ENCODE assay signal across 1 cellular context in the genomic region with DNA sequence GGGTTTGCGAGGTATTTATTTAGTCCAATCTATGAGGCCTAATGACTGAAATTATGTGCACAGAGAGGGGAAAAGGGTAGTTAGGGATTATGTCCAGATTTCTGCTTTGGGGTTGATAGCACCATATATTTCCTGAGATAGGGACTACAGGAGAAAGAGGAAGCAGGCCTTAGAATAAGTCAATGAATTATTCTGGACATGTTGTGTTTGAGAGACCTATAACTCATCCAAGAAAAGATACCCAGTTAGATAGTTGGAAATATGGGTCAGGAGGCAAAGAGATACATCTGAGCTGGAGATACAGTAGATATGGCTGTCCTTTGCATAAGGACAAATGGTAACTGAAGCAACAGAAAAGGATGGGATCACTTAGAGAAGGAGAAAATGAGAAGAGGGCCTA.
TF ChIP-seq lines count a peak whose summit lies in the region.

No MANE protein-coding gene starts in this region.

TF ChIP-seq in A549, 52 proteins besides CTCF, POLR2A, EP300 and RAD21 (continued from another document):
- TF ChIP-seq, protein P1, sequence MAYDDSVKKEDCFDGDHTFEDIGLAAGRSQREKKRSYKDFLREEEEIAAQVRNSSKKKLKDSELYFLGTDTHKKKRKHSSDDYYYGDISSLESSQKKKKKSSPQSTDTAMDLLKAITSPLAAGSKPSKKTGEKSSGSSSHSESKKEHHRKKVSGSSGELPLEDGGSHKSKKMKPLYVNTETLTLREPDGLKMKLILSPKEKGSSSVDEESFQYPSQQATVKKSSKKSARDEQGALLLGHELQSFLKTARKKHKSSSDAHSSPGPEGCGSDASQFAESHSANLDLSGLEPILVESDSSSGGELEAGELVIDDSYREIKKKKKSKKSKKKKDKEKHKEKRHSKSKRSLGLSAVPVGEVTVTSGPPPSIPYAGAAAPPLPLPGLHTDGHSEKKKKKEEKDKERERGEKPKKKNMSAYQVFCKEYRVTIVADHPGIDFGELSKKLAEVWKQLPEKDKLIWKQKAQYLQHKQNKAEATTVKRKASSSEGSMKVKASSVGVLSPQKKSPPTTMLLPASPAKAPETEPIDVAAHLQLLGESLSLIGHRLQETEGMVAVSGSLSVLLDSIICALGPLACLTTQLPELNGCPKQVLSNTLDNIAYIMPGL (CRISPR knock-in tag; IDR thresholded peaks at IDR 0.05; ENCODE audit: borderline replicate concordance): no peak
- TF ChIP-seq RFX5 (IDR thresholded peaks at IDR 0.05) (no peak), MYC (IDR thresholded peaks at IDR 0.05; ENCODE audit: borderline replicate concordance, low read length) (no peak)
- TF ChIP-seq, protein P2, sequence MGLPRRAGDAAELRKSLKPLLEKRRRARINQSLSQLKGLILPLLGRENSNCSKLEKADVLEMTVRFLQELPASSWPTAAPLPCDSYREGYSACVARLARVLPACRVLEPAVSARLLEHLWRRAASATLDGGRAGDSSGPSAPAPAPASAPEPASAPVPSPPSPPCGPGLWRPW (IDR thresholded peaks at IDR 0.05): no peak
